Comparison of ENCODE assay signal across 27 cellular contexts in genomic region chr7:116738378-116738777, GRCh38.
DNase-seq lines count a peak whose midpoint lies in the region; ATAC-seq, FAIRE-seq and TF ChIP-seq lines count a peak whose summit lies in the region.
"Had no signal": no experiment of that assay in that cellular context is flagged by ENCODE, and none has a peak within 500 bp of the region (broad histone marks: within the 10 kb centered on the region; RNA-seq: fewer than 3 reads in every experiment).

No MANE protein-coding gene starts in this region.

- no peak for TF ChIP-seq CTCF in LNCaP clone FGC (IDR thresholded peaks at IDR 0.05; ENCODE audit: control insufficient read depth, extremely low read depth, insufficient read depth)
- no peak for TF ChIP-seq CTCF in thyroid gland (IDR thresholded peaks at IDR 0.05)

- DNase-seq in DMS53 treated with DMSO at 0.1 percent for 48 hours (lab: John Stamatoyannopoulos, UW; ENCODE audit: unreplicated experiment): peak; percentile 34
- peak; percentile 32 for DNase-seq in LNCaP clone FGC (ENCODE audit: low read depth)
- DNase-seq in left colon: no peak
- DNase-seq in thyroid gland: no peak
- no peak for DNase-seq in GM19239 (ENCODE audit: insufficient read length, low spot score)
- no peak for DNase-seq in posterior cingulate gyrus
- DNase-seq: ACHN; DND-41; GOT3; HCEC 1CT; Kasumi-1; MG63; NCI-H1092; NCI-H1436; NCI-H187 treated with DMSO at 0.1 percent for 48 hours; NCI-H2227 treated with DMSO at 0.1 percent for 48 hours; NCI-H524 treated with DMSO at 0.1 percent for 48 hours; NK-92 treated with Interleukin-12 subunit alpha and Interleukin-12 subunit beta, amount 100 ng/mL, for 24 hours; SHP77 treated with DMSO at 0.1 percent for 48 hours; SW 1271; T-helper 17 cell had no signal

- no peaks in the 10 kb centered on the region for H3K9me3 ChIP-seq in thyroid gland
- H3K9me3 ChIP-seq: BLaER1 treated with 17β-estradiol and CSF1 and Interleukin-3, amounts not matched to agents 10 nM and 100 nM; MG63 had no signal

- no peaks in the 10 kb centered on the region for H3K36me3 ChIP-seq in thyroid gland
- H3K36me3 ChIP-seq: BLaER1 treated with 17β-estradiol and CSF1 and Interleukin-3, amounts not matched to agents 10 nM and 100 nM had no signal

- H3K4me3 ChIP-seq in LNCaP clone FGC (ENCODE audit: low read depth, low read length): no peak overlapping the region
- no peak overlapping the region for H3K4me3 ChIP-seq in thyroid gland (replicated peaks in 1 of 3)
- H3K4me3 ChIP-seq: BLaER1 treated with 17β-estradiol and CSF1 and Interleukin-3, amounts not matched to agents 10 nM and 100 nM; GM12878; MG63; SK-N-MC had no signal

- TF ChIP-seq POLR2A in thyroid gland (IDR thresholded peaks at IDR 0.05): no peak

- H3K27ac ChIP-seq in thyroid gland: peak overlapping the region; percentile 39 to 68 (median 61)
- H3K27ac ChIP-seq: BLaER1 treated with 17β-estradiol and CSF1 and Interleukin-3, amounts not matched to agents 10 nM and 100 nM; RWPE1; SK-N-MC had no signal

- H3K27me3 ChIP-seq in thyroid gland: no peaks in the 10 kb centered on the region
- H3K27me3 ChIP-seq: BLaER1 treated with 17β-estradiol and CSF1 and Interleukin-3, amounts not matched to agents 10 nM and 100 nM; MG63 had no signal

- peaks cover 55 to 64% of the 10 kb centered on the region in 2 donors for H3K4me1 ChIP-seq in thyroid gland

- 36 to 52% methylated on average over 1 of the region's 1 CpG for WGBS in thyroid gland, 2 donors

- peak; percentile 63 for ATAC-seq in left colon
- no peak for ATAC-seq in GM18519 (IDR thresholded peaks at IDR 0.05; ENCODE audit: low FRiP score, unreplicated experiment)
- ATAC-seq: GM12878, T-helper 17 cell had no signal

- intact Hi-C loops in left colon (cut with DNase I, micrococcal nuclease) (no loop called here), thyroid gland (cut with DNase I) (no loop called here), posterior cingulate gyrus (cut with DNase I) (no loop called here)

- no peak for FAIRE-seq in GM19239 (lab: Jason Lieb, UNC)
- FAIRE-seq: D721Med, GM12878 had no signal

Comparison
In these comparisons a context has a peak if more than half of its experiments do, and no peak if none do; other contexts are left out.
1. DNase-seq: peak in DMS53 treated with DMSO at 0.1 percent for 48 hours (single experiment) and LNCaP clone FGC (single experiment); none in left colon (0 of 2), thyroid gland (0 of 2), GM19239 (single experiment) and posterior cingulate gyrus (0 of 10).